ENCODE assay signal across 8 cellular contexts in the genomic region with DNA sequence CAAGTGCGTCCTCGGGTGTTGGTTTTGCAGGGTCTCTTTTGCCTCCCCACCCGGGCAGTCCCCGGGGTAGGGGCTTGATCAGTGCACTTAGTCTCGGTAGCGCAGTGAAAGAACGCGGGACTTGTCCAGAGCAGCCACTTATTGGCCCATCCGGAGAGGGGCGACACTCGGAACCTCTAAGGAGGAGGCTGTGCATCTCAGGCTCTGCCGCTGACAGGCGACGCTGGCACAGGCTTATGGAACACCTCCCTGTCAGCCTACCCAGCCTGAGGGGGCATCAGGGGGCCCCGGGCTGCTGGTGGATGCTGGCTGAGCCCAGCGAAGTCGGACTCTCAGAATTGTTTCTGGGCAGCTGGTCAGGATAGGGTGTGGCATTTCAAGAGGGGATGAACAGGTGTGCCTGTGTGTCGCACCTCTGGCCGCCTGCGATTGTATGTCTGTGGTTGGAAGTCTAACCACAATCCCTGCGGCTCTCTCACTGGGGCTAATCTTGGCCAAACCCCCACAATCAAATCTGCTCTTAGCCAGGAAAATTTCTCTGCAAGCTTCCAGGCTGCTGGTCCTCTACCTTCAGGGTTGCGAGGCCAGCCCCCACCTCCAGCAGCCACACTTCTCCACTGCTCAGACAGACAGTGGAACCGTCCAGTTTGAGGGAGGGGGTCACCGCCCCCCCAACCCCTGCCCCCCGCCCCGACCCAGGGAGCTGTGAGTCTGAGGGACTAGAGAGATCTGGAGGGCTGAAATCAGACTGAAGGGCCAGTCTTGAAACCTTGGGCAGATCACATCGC. TPM values are rescaled to one million over a fixed set of nuclear protein-coding genes. Genes with fewer than 3 reads are reported as not detected.
DNase-seq lines count a peak whose midpoint lies in the region; ATAC-seq and TF ChIP-seq lines count a peak whose summit lies in the region.

No MANE protein-coding gene starts in this region.

- no peak for TF ChIP-seq CTCF in smooth muscle cell (IDR thresholded peaks at IDR 0.05; ENCODE audit: borderline replicate concordance, insufficient read depth, poor library complexity, severe bottlenecking)

- ATAC-seq in GM21515 (IDR thresholded peaks at IDR 0.05; ENCODE audit: unreplicated experiment), result peak; percentile 20

- no peaks in the 10 kb centered on the region for H4K20me1 ChIP-seq in smooth muscle cell (ENCODE audit: low read depth)

- WGBS in smooth muscle cell (ENCODE audit: low lambda C conversion rate), result 23% methylated on average over 27 of the region's 27 CpGs

- H3K4me3 ChIP-seq in iPS-11a (ENCODE audit: low read depth, low read length) (peak overlapping the region; percentile 89), smooth muscle cell (peak overlapping the region; percentile 72)

- no peaks in the 10 kb centered on the region for H3K9me3 ChIP-seq in smooth muscle cell (replicated peaks; ENCODE audit: low read depth)

- H3K4me1 ChIP-seq in smooth muscle cell (ENCODE audit: low read depth), result peaks cover 15% of the 10 kb centered on the region

- H3K27me3 ChIP-seq in smooth muscle cell (ENCODE audit: low read depth), result no peaks in the 10 kb centered on the region

- H3K4me2 ChIP-seq in smooth muscle cell, result peak overlapping the region; percentile 99

- no peaks in the 10 kb centered on the region for H3F3A ChIP-seq in smooth muscle cell (ENCODE audit: low read depth)

- no peaks in the 10 kb centered on the region for H3K36me3 ChIP-seq in smooth muscle cell (ENCODE audit: low read depth)

- peak overlapping the region; percentile 94 for H3K27ac ChIP-seq in angular gyrus (ENCODE audit: low read depth, low read length)
- H3K27ac ChIP-seq in smooth muscle cell (ENCODE audit: low read depth), result peak overlapping the region; percentile 99

- DNase-seq in EH (ENCODE audit: low read depth), result peak; percentile 69
- peak; percentile 78 for DNase-seq in HuH-7 (ENCODE audit: low spot score)
- DNase-seq in RPMI7951 (ENCODE audit: low read depth), result peak; percentile 65
- no peak for DNase-seq in smooth muscle cell (lab: John Stamatoyannopoulos, UW; ENCODE audit: unreplicated experiment)
- DNase-seq in midbrain (lab: John Stamatoyannopoulos, UW), result no peak

- peak overlapping the region; percentile 99 for H3K9ac ChIP-seq in smooth muscle cell (ENCODE audit: low read depth)

- H3K79me2 ChIP-seq in smooth muscle cell (ENCODE audit: low read depth), result peaks cover 8% of the 10 kb centered on the region

- H2AFZ ChIP-seq in smooth muscle cell (ENCODE audit: low read depth), result peak overlapping the region; percentile 2

RNA-seq across cellular contexts. Expression of gene ATG16L2, which starts 0.8 kb away (rescaled TPM):
- 3.0 and 4.3 TPM in 2 replicates for total RNA-seq in RPMI7951 (2014; rRNA removed; shearing (Covaris generic))
- total RNA-seq in smooth muscle cell, result 3.1 and 9.3 TPM in 2 replicates
- 7.4 and 16.1 TPM in 2 replicates for polyA plus RNA-seq in smooth muscle cell

RNA-seq across cellular contexts. Expression of gene STARD10, which starts 21.2 kb away (rescaled TPM):
- total RNA-seq in RPMI7951 (2014; rRNA removed; shearing (Covaris generic)), result 24.8 and 44.8 TPM in 2 replicates
- total RNA-seq in smooth muscle cell, result 87.7 and 113 TPM in 2 replicates
- 130 and 249 TPM in 2 replicates for polyA plus RNA-seq in smooth muscle cell

Comparison
In these comparisons a context has a peak if more than half of its experiments do, and no peak if none do; other contexts are left out.
1. DNase-seq: peak in EH (single experiment), HuH-7 (single experiment) and RPMI7951 (single experiment); none in smooth muscle cell (single experiment) and midbrain (single experiment).